In genomic region chr3:197627160-197627771, GRCh38 we compare ENCODE assay signal across 8 cellular contexts.
DNase-seq lines count a peak whose midpoint lies in the region; ATAC-seq, FAIRE-seq and TF ChIP-seq lines count a peak whose summit lies in the region.
"Not testable (repeated sequence)": the region's sequence is repeated elsewhere in the genome, so short reads cannot be mapped to it uniquely, and the experiment has no call there.

No MANE protein-coding gene starts in this region.

- H2BK20ac ChIP-seq in IMR-90 (ENCODE audit: low read depth, low read length); H1 (ENCODE audit: low read length): not testable (repeated sequence)

- peak overlapping the region; percentile 58 for H3K4me3 ChIP-seq in A549
- peak overlapping the region; percentile 69 for H3K4me3 ChIP-seq in IMR-90 (ENCODE audit: insufficient read depth, low read depth, low read length)
- peak overlapping the region; percentile 43 to 82 (median 58) for H3K4me3 ChIP-seq in H1 (ENCODE audit: extremely low read depth in 1 of 4, insufficient read depth in 2 of 4, low read depth in 3 of 4, low read length in 4 of 4)
- peak overlapping the region; percentile 78 for H3K4me3 ChIP-seq in psoas muscle

- H2BK15ac ChIP-seq in IMR-90 (ENCODE audit: low read depth, low read length); H1 (ENCODE audit: low read length): not testable (repeated sequence)

- TF ChIP-seq POLR2A in A549 (IDR thresholded peaks at IDR 0.05; ENCODE audit: low read length); IMR-90 (IDR thresholded peaks at IDR 0.05; ENCODE audit: low read depth, low read length); H1 (IDR thresholded peaks at IDR 0.05; ENCODE audit: control extremely low read depth in 1 of 2, low read depth in 2 of 2, low read length in 2 of 2): not testable (repeated sequence)

- WGBS in A549 (ENCODE audit: missing lambda C conversion rate): no CpG with 5 or more reads among the region's 67 CpGs
- no CpG with 5 or more reads among the region's 67 CpGs for WGBS in IMR-90 (ENCODE audit: extremely low coverage in 2 of 2, insufficient read length in 1 of 2), 2 experiments
- 0% methylated on average over 1 of the region's 67 CpGs; no CpG with 5 or more reads in 1 of the 2 experiments for WGBS in H1 (ENCODE audit: extremely low coverage in 1 of 2, insufficient coverage in 1 of 2, insufficient read length in 1 of 2, insufficient replicate concordance in 2 of 2, low coverage in 1 of 2, low lambda C conversion rate in 2 of 2, missing lambda C conversion rate in 1 of 2), 2 experiments
- WGBS in psoas muscle, 3 donors: 0% methylated on average over 1 to 21 of the region's 67 CpGs

- H3K79me1 ChIP-seq in IMR-90 (ENCODE audit: low read depth in 1 of 2, low read length in 2 of 2); H1 (ENCODE audit: low read depth, low read length): not testable (repeated sequence)

- H3K23ac ChIP-seq in IMR-90 (ENCODE audit: low read depth, low read length); H1 (ENCODE audit: insufficient read length): not testable (repeated sequence)

- ATAC-seq in A549 (peak; percentile 76 to 84), GM19035 (IDR thresholded peaks at IDR 0.05; ENCODE audit: unreplicated experiment) (peak; percentile 40), HG02759 (IDR thresholded peaks at IDR 0.05; ENCODE audit: unreplicated experiment) (peak; percentile 52), IMR-90 (ENCODE audit: low read depth) (peak; percentile 77), left colon (peak; percentile 88), psoas muscle (peak; percentile 69 to 90 (median 82))
- ATAC-seq in activated CD8-positive, alpha-beta T cell treated with anti-CD3 and anti-CD28 coated beads, Interleukin-2, amount 10 ng/mL, durations not matched to agents 7 days and 5 days: peak; percentile 77

- not testable (repeated sequence) for H3K36me3 Mint-ChIP-seq in activated CD8-positive, alpha-beta T cell treated with anti-CD3 and anti-CD28 coated beads, Interleukin-2, amount 10 ng/mL, durations not matched to agents 7 days and 5 days (ENCODE audit: low read depth)

- not testable (repeated sequence) for H3K4me1 ChIP-seq in A549; IMR-90 (ENCODE audit: control insufficient read depth, insufficient read depth, low read length); H1 (replicated peaks in 1 of 4; ENCODE audit: control insufficient read depth in 3 of 4, insufficient read depth in 4 of 4, low read length in 3 of 4); psoas muscle

- H3K9me3 Mint-ChIP-seq in activated CD8-positive, alpha-beta T cell treated with anti-CD3 and anti-CD28 coated beads, Interleukin-2, amount 10 ng/mL, durations not matched to agents 7 days and 5 days (ENCODE audit: insufficient read depth): not testable (repeated sequence)

- H3K4ac ChIP-seq in IMR-90 (ENCODE audit: low read depth, low read length); H1 (replicated peaks; ENCODE audit: insufficient read length, low read depth, low read length): not testable (repeated sequence)

- H4K91ac ChIP-seq in IMR-90 (ENCODE audit: insufficient read depth, low read depth, low read length); H1 (replicated peaks; ENCODE audit: insufficient read length, low read length): not testable (repeated sequence)

- peak overlapping the region in 1 of 2 experiments; percentile 42; a peak in 1 of 4 replicates for H4K8ac ChIP-seq in IMR-90 (ENCODE audit: low read depth in 2 of 2, low read length in 2 of 2)
- not testable (repeated sequence) for H4K8ac ChIP-seq in H1 (ENCODE audit: extremely low read depth, insufficient read depth, low read length)

- peaks cover 11% of the 10 kb centered on the region for H3K4me1 Mint-ChIP-seq in activated CD8-positive, alpha-beta T cell treated with anti-CD3 and anti-CD28 coated beads, Interleukin-2, amount 10 ng/mL, durations not matched to agents 7 days and 5 days (ENCODE audit: low read depth)

- dilution Hi-C loops in IMR-90 (cut with HindIII; ENCODE audit: low sequenced_read_pairs, unreplicated experiment): not testable (repeated sequence)

- not testable (repeated sequence) for H3K18ac ChIP-seq in IMR-90 (ENCODE audit: low read depth, low read length); H1 (ENCODE audit: extremely low read depth, low read length)

- H2BK12ac ChIP-seq in H1 (ENCODE audit: low read depth, low read length): not testable (repeated sequence)

- not testable (repeated sequence) for TF ChIP-seq CTCF in A549 (IDR thresholded peaks at IDR 0.05); IMR-90 (conservative IDR thresholded peaks at IDR 0.05; ENCODE audit: low read depth, low read length); H1 (IDR thresholded peaks at IDR 0.05; ENCODE audit: control extremely low read depth in 1 of 3, insufficient read depth in 1 of 3, low read depth in 1 of 3, low read length in 3 of 3); psoas muscle (IDR thresholded peaks at IDR 0.05)

- BruUV-seq in IMR-90 (replicated peaks; lab: Mats Ljungman, UMichigan): not testable (repeated sequence)

- not testable (repeated sequence) for H4K20me1 ChIP-seq in IMR-90 (ENCODE audit: insufficient read depth, low read length); H1 (replicated peaks in 1 of 2; ENCODE audit: control insufficient read depth in 1 of 2, insufficient read depth in 2 of 2, low read length in 2 of 2)

- H3K56ac ChIP-seq in IMR-90 (ENCODE audit: extremely low read depth, insufficient read depth, low read length); H1 (replicated peaks; ENCODE audit: insufficient read length, low read depth, low read length): not testable (repeated sequence)

- H2AFZ ChIP-seq in IMR-90 (replicated peaks; ENCODE audit: low read length, poor library complexity); H1 (ENCODE audit: low read length): not testable (repeated sequence)

- not testable (repeated sequence) for H2AK9ac ChIP-seq in IMR-90 (replicated peaks; ENCODE audit: low read depth, low read length, poor library complexity)

- not testable (repeated sequence) for H3K36me3 ChIP-seq in IMR-90 (ENCODE audit: control insufficient read depth, insufficient read depth, low read length); H1 (ENCODE audit: control insufficient read depth in 2 of 4, insufficient read depth in 4 of 4, low read length in 3 of 4); psoas muscle (ENCODE audit: insufficient read depth in 1 of 2, low read depth in 1 of 2)

- not testable (repeated sequence) for H3K23me2 ChIP-seq in H1 (ENCODE audit: low read depth, low read length)

- H3K4me3 Mint-ChIP-seq in activated CD8-positive, alpha-beta T cell treated with anti-CD3 and anti-CD28 coated beads, Interleukin-2, amount 10 ng/mL, durations not matched to agents 7 days and 5 days: peak overlapping the region; percentile 84

- not testable (repeated sequence) for H3K27ac ChIP-seq in A549; H1 (ENCODE audit: low read depth, low read length)
- H3K27ac ChIP-seq in IMR-90 (ENCODE audit: insufficient read depth, low read length) (peak overlapping the region; percentile 71; the same call in 1 of the 2 replicates), psoas muscle (peak overlapping the region; percentile 82)

- H3K27me3 ChIP-seq in IMR-90 (ENCODE audit: control insufficient read depth, insufficient read depth, low read length); H1 (replicated peaks in 1 of 4; ENCODE audit: control insufficient read depth in 3 of 4, extremely low read depth in 1 of 4, insufficient read depth in 3 of 4, low read length in 3 of 4); psoas muscle (ENCODE audit: insufficient read depth in 3 of 3, low read length in 2 of 3): not testable (repeated sequence)

- CTCF ChIA-PET in A549 (lab: Yijun Ruan, JAX); IMR-90 (lab: Yijun Ruan, JAX); H1 (lab: Charles Lee; ENCODE audit: partially characterized antibody): not testable (repeated sequence)
- CTCF ChIA-PET in activated CD8-positive, alpha-beta T cell treated with anti-CD3 and anti-CD28 coated beads, Interleukin-2, amount 10 ng/mL, durations not matched to agents 7 days and 5 days (lab: Charles Lee): interaction anchor here (0.6 kb wide), 1 partner anchor 28 kb away, joined by 3 read pairs; no protein-coding TSS in a partner anchor

- TF ChIP-seq EP300 in A549 (IDR thresholded peaks at IDR 0.05); H1 (IDR thresholded peaks at IDR 0.05; ENCODE audit: borderline replicate concordance in 1 of 2, low read depth in 2 of 2, low read length in 2 of 2): not testable (repeated sequence)

- DNase-seq in A549 (ENCODE audit: low read depth in 1 of 2, low spot score in 1 of 2); IMR-90; activated CD8-positive, alpha-beta T cell treated with anti-CD3 and anti-CD28 coated beads, Interleukin-2, amount 10 ng/mL, durations not matched to agents 7 days and 5 days: not testable (repeated sequence)
- DNase-seq in H1 (ENCODE audit: low read depth in 1 of 2, low spot score in 2 of 2): peak in 1 of 2 experiments; percentile 54
- DNase-seq in left colon: peak; percentile 23 to 51
- DNase-seq in psoas muscle: peak in 1 of 2 donors; percentile 24

- H3K27me3 Mint-ChIP-seq in activated CD8-positive, alpha-beta T cell treated with anti-CD3 and anti-CD28 coated beads, Interleukin-2, amount 10 ng/mL, durations not matched to agents 7 days and 5 days (ENCODE audit: low read depth): not testable (repeated sequence)

- H4K5ac ChIP-seq in IMR-90 (ENCODE audit: low read depth, low read length); H1 (ENCODE audit: insufficient read length, low read depth, low read length): not testable (repeated sequence)

- not testable (repeated sequence) for H3K79me2 ChIP-seq in H1 (ENCODE audit: control insufficient read depth in 1 of 2, insufficient read depth in 2 of 2, low read length in 2 of 2)

- not testable (repeated sequence) for H3K14ac ChIP-seq in IMR-90 (replicated peaks; ENCODE audit: low read depth, low read length); H1 (ENCODE audit: insufficient read length)

- H3K9me1 ChIP-seq in IMR-90 (ENCODE audit: insufficient read depth, low read length): not testable (repeated sequence)

- peak overlapping the region; percentile 52 for H3K9ac ChIP-seq in IMR-90 (ENCODE audit: low read depth, low read length)
- H3K9ac ChIP-seq in H1 (replicated peaks in 1 of 4; ENCODE audit: extremely low read depth in 1 of 4, low read depth in 3 of 4, low read length in 3 of 4): peak overlapping the region in 2 of 4 experiments; percentile 60 to 96; a peak in 3 of 7 replicates

- peak overlapping the region; percentile 30; the same call in 1 of the 3 replicates for H3K4me2 ChIP-seq in A549
- H3K4me2 ChIP-seq in IMR-90 (ENCODE audit: low read depth, low read length): peak overlapping the region; percentile 69
- peak overlapping the region; percentile 39 to 60 for H3K4me2 ChIP-seq in H1 (ENCODE audit: insufficient read depth in 1 of 2, low read depth in 2 of 2, low read length in 2 of 2)

- FAIRE-seq in A549 (lab: Jason Lieb, UNC); H1 (lab: Jason Lieb, UNC): not testable (repeated sequence)

- not testable (repeated sequence) for TF ChIP-seq RAD21 in A549 (conservative IDR thresholded peaks at IDR 0.05 in 1 of 2, IDR thresholded peaks at IDR 0.05 in 1 of 2); IMR-90 (IDR thresholded peaks at IDR 0.05; ENCODE audit: low read length); H1 (IDR thresholded peaks at IDR 0.05 in 1 of 2, conservative IDR thresholded peaks at IDR 0.05 in 1 of 2; ENCODE audit: low read depth in 2 of 2, low read length in 2 of 2)

- not testable (repeated sequence) for H2AK5ac ChIP-seq in IMR-90 (ENCODE audit: low read depth, low read length); H1 (ENCODE audit: low read depth, low read length)

- H3K9me3 ChIP-seq in A549; IMR-90 (ENCODE audit: control insufficient read depth, insufficient read depth, low read length); H1 (ENCODE audit: insufficient read depth in 2 of 2, low read depth in 1 of 2, low read length in 1 of 2); psoas muscle: not testable (repeated sequence)

- H2BK5ac ChIP-seq in IMR-90 (ENCODE audit: low read depth, low read length, poor library complexity, severe bottlenecking); H1 (ENCODE audit: low read depth, low read length): not testable (repeated sequence)

- not testable (repeated sequence) for H2BK120ac ChIP-seq in IMR-90 (ENCODE audit: low read depth, low read length); H1 (replicated peaks; ENCODE audit: low read depth, low read length)

- H3K27ac Mint-ChIP-seq in activated CD8-positive, alpha-beta T cell treated with anti-CD3 and anti-CD28 coated beads, Interleukin-2, amount 10 ng/mL, durations not matched to agents 7 days and 5 days: peak overlapping the region; percentile 85

- in situ Hi-C loops in IMR-90 (cut with MboI; ENCODE audit: low sequenced_read_pairs): not testable (repeated sequence)

- POLR2A ChIA-PET in A549 (lab: Yijun Ruan, JAX); IMR-90 (lab: Charles Lee; ENCODE audit: unreplicated experiment); H1 (lab: Charles Lee; ENCODE audit: partially characterized antibody): not testable (repeated sequence)
- POLR2A ChIA-PET in activated CD8-positive, alpha-beta T cell treated with anti-CD3 and anti-CD28 coated beads, Interleukin-2, amount 10 ng/mL, durations not matched to agents 7 days and 5 days (lab: Charles Lee): interaction anchor here (0.7 kb wide), 1 partner anchor 71 kb away, joined by 3 read pairs; no protein-coding TSS in a partner anchor

- intact Hi-C loops in IMR-90 (cut with micrococcal nuclease); left colon (cut with DNase I, micrococcal nuclease); psoas muscle (cut with DNase I): not testable (repeated sequence)
